In genomic region chr11:65640483-65641207, GRCh38 we compare ENCODE assay signal across 8 cellular contexts. TPM values are rescaled to one million over a fixed set of nuclear protein-coding genes. Genes with fewer than 3 reads are reported as not detected.
DNase-seq lines count a peak whose midpoint lies in the region; ATAC-seq and TF ChIP-seq lines count a peak whose summit lies in the region.

No MANE protein-coding gene starts in this region.

- H3K27me3 ChIP-seq in CD4-positive, CD25-positive, alpha-beta regulatory T cell (ENCODE audit: control insufficient read depth, insufficient read depth, low read length) = no peaks in the 10 kb centered on the region
- no peaks in the 10 kb centered on the region for H3K27me3 ChIP-seq in smooth muscle cell (ENCODE audit: low read depth)

- no peaks in the 10 kb centered on the region for H3K27me3 Mint-ChIP-seq in CD4-positive, CD25-positive, alpha-beta regulatory T cell

- 97% methylated on average over 31 of the region's 33 CpGs for WGBS in smooth muscle cell (ENCODE audit: low lambda C conversion rate)

- H3K4me1 ChIP-seq in CD4-positive, CD25-positive, alpha-beta regulatory T cell (ENCODE audit: control insufficient read depth, insufficient read depth, low read length, poor library complexity, severe bottlenecking) = peaks cover 64% of the 10 kb centered on the region
- peaks cover 15% of the 10 kb centered on the region for H3K4me1 ChIP-seq in mucosa of descending colon (ENCODE audit: low read depth)
- H3K4me1 ChIP-seq in smooth muscle cell (ENCODE audit: low read depth) = peaks cover 13% of the 10 kb centered on the region

- peak overlapping the region; percentile 91 to 97 (median 97) for H3K27ac Mint-ChIP-seq in CD4-positive, CD25-positive, alpha-beta regulatory T cell

- H3K79me2 ChIP-seq in smooth muscle cell (ENCODE audit: low read depth) = no peaks in the 10 kb centered on the region

- no peak overlapping the region for H3K4me2 ChIP-seq in smooth muscle cell

- no peaks in the 10 kb centered on the region for H3K9me3 ChIP-seq in CD4-positive, CD25-positive, alpha-beta regulatory T cell (ENCODE audit: control insufficient read depth in 2 of 2, low read length in 2 of 2)
- H3K9me3 ChIP-seq in mucosa of descending colon = no peaks in the 10 kb centered on the region
- H3K9me3 ChIP-seq in smooth muscle cell (replicated peaks; ENCODE audit: low read depth) = no peaks in the 10 kb centered on the region

- H3K4me3 ChIP-seq in CD4-positive, CD25-positive, alpha-beta regulatory T cell (ENCODE audit: low read depth, low read length) = peak overlapping the region; percentile 73
- H3K4me3 ChIP-seq in mucosa of descending colon (no peak overlapping the region), smooth muscle cell (no peak overlapping the region)

- peaks cover 14% of the 10 kb centered on the region for H4K20me1 ChIP-seq in smooth muscle cell (ENCODE audit: low read depth)

- peaks cover 11% of the 10 kb centered on the region for H3F3A ChIP-seq in smooth muscle cell (ENCODE audit: low read depth)

- DNase-seq in CD4-positive, CD25-positive, alpha-beta regulatory T cell = peak; percentile 20 to 77 (median 45)
- DNase-seq in MV-4-11 (lab: John Stamatoyannopoulos, UW) (peak; percentile 88), mucosa of descending colon (peak; percentile 57 to 88 (median 67)), smooth muscle cell (lab: John Stamatoyannopoulos, UW; ENCODE audit: unreplicated experiment) (no peak)

- H3K9me3 Mint-ChIP-seq in CD4-positive, CD25-positive, alpha-beta regulatory T cell = no peaks in the 10 kb centered on the region

- H3K9ac ChIP-seq in smooth muscle cell (ENCODE audit: low read depth) = no peak overlapping the region

- no peak overlapping the region for H2AFZ ChIP-seq in smooth muscle cell (ENCODE audit: low read depth)

- peaks cover 0 to 68% (median 26%) of the 10 kb centered on the region in 4 donors for H3K4me1 Mint-ChIP-seq in CD4-positive, CD25-positive, alpha-beta regulatory T cell

- H3K4me3 Mint-ChIP-seq in CD4-positive, CD25-positive, alpha-beta regulatory T cell = peak overlapping the region; percentile 90 to 97 (median 94)

- TF ChIP-seq CTCF in mucosa of descending colon (IDR thresholded peaks at IDR 0.05) (no peak), smooth muscle cell (IDR thresholded peaks at IDR 0.05; ENCODE audit: borderline replicate concordance, insufficient read depth, poor library complexity, severe bottlenecking) (no peak)

- peak in 1 of 2 donors; percentile 9 for ATAC-seq in CD4-positive, CD25-positive, alpha-beta regulatory T cell (ENCODE audit: low read depth in 2 of 2)
- peak; percentile 37 for ATAC-seq in mucosa of descending colon
- no peak for ATAC-seq in HG02759 (IDR thresholded peaks at IDR 0.05; ENCODE audit: unreplicated experiment)
- ATAC-seq in HG03095 (IDR thresholded peaks at IDR 0.05; ENCODE audit: unreplicated experiment) = no peak
- no peak for ATAC-seq in GM21367 (IDR thresholded peaks at IDR 0.05; ENCODE audit: unreplicated experiment)

- H3K36me3 Mint-ChIP-seq in CD4-positive, CD25-positive, alpha-beta regulatory T cell = peaks cover 18% of the 10 kb centered on the region

- H3K27ac ChIP-seq in CD4-positive, CD25-positive, alpha-beta regulatory T cell (ENCODE audit: insufficient read depth, low read length, poor library complexity, severe bottlenecking) = peak overlapping the region; percentile 91
- H3K27ac ChIP-seq in angular gyrus (ENCODE audit: low read depth, low read length) (peak overlapping the region; percentile 83), smooth muscle cell (ENCODE audit: low read depth) (no peak overlapping the region)

- intact Hi-C loops in mucosa of descending colon (cut with DNase I, micrococcal nuclease) = no loop called here

- H3K36me3 ChIP-seq in CD4-positive, CD25-positive, alpha-beta regulatory T cell (ENCODE audit: control insufficient read depth, insufficient read depth, low read length) = peaks cover 40% of the 10 kb centered on the region
- H3K36me3 ChIP-seq in mucosa of descending colon (ENCODE audit: low read depth) = no peaks in the 10 kb centered on the region
- H3K36me3 ChIP-seq in smooth muscle cell (ENCODE audit: low read depth) = no peaks in the 10 kb centered on the region

RNA-seq across cellular contexts. Expression of gene SIPA1, which starts 2.7 kb away (rescaled TPM):
- 200 TPM for total RNA-seq in CD4-positive, CD25-positive, alpha-beta regulatory T cell
- 10 to 100 TPM; 74.7 to 91.5 (median 83.1) TPM for polyA plus RNA-seq in CD4-positive, CD25-positive, alpha-beta regulatory T cell
- total RNA-seq in mucosa of descending colon = 10 to 100 TPM; 23.2 to 52.5 (median 28.1) TPM
- total RNA-seq in smooth muscle cell = 9.8 and 15.9 TPM in 2 replicates
- 63.8 and 67.6 TPM in 2 replicates for polyA plus RNA-seq in smooth muscle cell

RNA-seq across cellular contexts. Expression of gene RELA, which starts 22.1 kb away (rescaled TPM):
- 295 TPM for total RNA-seq in CD4-positive, CD25-positive, alpha-beta regulatory T cell
- 10 to 100 TPM; 40.3 to 66.1 (median 53.3) TPM for polyA plus RNA-seq in CD4-positive, CD25-positive, alpha-beta regulatory T cell
- total RNA-seq in mucosa of descending colon (10 to 100 TPM; 69.1 to 89.6 (median 71.0) TPM), smooth muscle cell (41.7 and 48.1 TPM in 2 replicates)
- polyA plus RNA-seq in smooth muscle cell = 82.8 and 98.4 TPM in 2 replicates

RNA-seq across cellular contexts. Expression of gene PCNX3, which starts 25.1 kb away (rescaled TPM):
- 61.3 TPM for total RNA-seq in CD4-positive, CD25-positive, alpha-beta regulatory T cell
- 1 to 10 TPM; 1.9 to 2.6 (median 2.2) TPM for polyA plus RNA-seq in CD4-positive, CD25-positive, alpha-beta regulatory T cell
- total RNA-seq in mucosa of descending colon (10 to 100 TPM; 42.5 to 53.4 (median 47.5) TPM), smooth muscle cell (12.0 and 17.5 TPM in 2 replicates)
- 18.3 and 20.7 TPM in 2 replicates for polyA plus RNA-seq in smooth muscle cell

RNA-seq across cellular contexts. Expression of gene MAP3K11, which starts 26.6 kb away (rescaled TPM):
- 73.1 TPM for total RNA-seq in CD4-positive, CD25-positive, alpha-beta regulatory T cell
- polyA plus RNA-seq in CD4-positive, CD25-positive, alpha-beta regulatory T cell = 10 to 100 TPM in 2 of 4 donors, 1 to 10 TPM in 2; 8.1 to 11.6 (median 9.8) TPM
- total RNA-seq in mucosa of descending colon = 100 to 1,000 TPM in 1 of 3 donors, 10 to 100 TPM in 2; 81.6 to 109 (median 95.7) TPM
- total RNA-seq in smooth muscle cell = 14.9 and 15.0 TPM in 2 replicates
- polyA plus RNA-seq in smooth muscle cell = 17.3 and 29.7 TPM in 2 replicates

RNA-seq across cellular contexts. Expression of gene KCNK7, which starts 45.0 kb away (rescaled TPM):
- total RNA-seq in CD4-positive, CD25-positive, alpha-beta regulatory T cell = 5.5 TPM
- polyA plus RNA-seq in CD4-positive, CD25-positive, alpha-beta regulatory T cell = 1 to 10 TPM in 1 of 4 donors, under 1 TPM in 2, not detected in 1; 0.19 to 1.5 (median 0.76) TPM
- total RNA-seq in mucosa of descending colon (1 to 10 TPM in 2 of 3 donors, under 1 TPM in 1; 0.49 to 1.7 (median 1.5) TPM), smooth muscle cell (1.7 TPM in 1 of 2 replicates, not detected in the other)
- not detected in 2 replicates for polyA plus RNA-seq in smooth muscle cell
